ENCODE assay signal across 25 cellular contexts in the genomic region with DNA sequence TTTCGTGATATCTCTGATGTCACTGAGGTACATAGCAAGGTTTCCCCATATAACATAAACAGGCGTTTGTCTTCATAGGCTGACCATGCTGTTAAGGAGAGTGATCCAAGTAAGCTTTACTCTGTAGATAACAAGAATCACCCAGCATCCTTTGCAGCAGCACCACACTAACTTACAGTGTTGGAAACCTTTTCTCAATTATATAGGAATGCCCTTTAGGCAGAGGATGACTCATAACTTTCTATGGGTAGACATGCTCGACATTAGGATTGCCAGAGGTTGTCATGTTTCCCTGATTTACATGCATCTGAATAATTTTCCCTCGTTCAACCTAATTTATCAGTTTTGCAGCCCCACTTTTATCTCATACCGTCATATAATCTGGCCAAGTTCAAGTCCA.
"Had no signal": no experiment of that assay in that cellular context is flagged by ENCODE, and none has a peak within 500 bp of the region (broad histone marks: within the 10 kb centered on the region; RNA-seq: fewer than 3 reads in every experiment).

No MANE protein-coding gene starts in this region.

- H3K4me3 ChIP-seq: cardiac muscle cell, coronary artery, dorsolateral prefrontal cortex, heart left ventricle, lower lobe of right lung, right lobe of liver, thoracic aorta had no signal

- FAIRE-seq: TTC549, urothelium cell line had no signal

- ATAC-seq: activated naive CD4-positive, alpha-beta T cell treated with anti-CD3 and anti-CD28 coated beads, Interleukin-2, amount 50 U/mL, for 72 hours; activated T-cell treated with anti-CD3 and anti-CD28 coated beads, Interleukin-2, amount 50 U/mL, for 72 hours; esophagus mucosa; heart left ventricle; left lobe of liver; lower lobe of right lung; right lobe of liver; stimulated activated naive CD8-positive, alpha-beta T cell treated with anti-CD3 and anti-CD28 coated beads, Interleukin-15, Interleukin-2, amounts not matched to agents 100 U/mL and 50 U/mL, for 24 hours had no signal

- DNase-seq: activated CD4-positive, alpha-beta T cell treated with anti-CD3 and anti-CD28 coated beads for 4 hours; activated CD4-positive, alpha-beta T cell treated with anti-CD3 and anti-CD28 coated beads, Interleukin-2, amount 50 U/mL, for 4 hours; activated naive CD4-positive, alpha-beta T cell; activated T-cell treated with anti-CD3 and anti-CD28 coated beads for 4 hours; activated T-cell treated with anti-CD3 and anti-CD28 coated beads, Interleukin-2, amount 50 U/mL, for 72 hours; cerebellar nuclear complex; dorsolateral prefrontal cortex; effector memory CD4-positive, alpha-beta T cell; foreskin fibroblast; heart left ventricle; lower lobe of right lung; posterior cingulate gyrus; right lobe of liver; stimulated activated CD4-positive, alpha-beta T cell treated with anti-CD3 and anti-CD28 coated beads, Interleukin-4, amount 100 ng/mL, for 1 hour; stimulated activated naive CD8-positive, alpha-beta T cell treated with anti-CD3 and anti-CD28 coated beads, Interleukin-15, Interleukin-2, amounts not matched to agents 100 U/mL and 50 U/mL, for 24 hours; T-helper 9 cell had no signal

- H3K9me3 ChIP-seq: lower lobe of right lung, thoracic aorta had no signal

- H3K4me1 ChIP-seq: heart left ventricle, lower lobe of right lung, right lobe of liver had no signal

- H3K36me3 ChIP-seq: cardiac muscle cell, heart left ventricle, lower lobe of right lung, right lobe of liver, thoracic aorta had no signal

- H3K27ac ChIP-seq: cardiac muscle cell, coronary artery, dorsolateral prefrontal cortex, heart left ventricle, lower lobe of right lung, right lobe of liver, thoracic aorta, VCaP had no signal

- H3K27me3 ChIP-seq: cardiac muscle cell, dorsolateral prefrontal cortex, heart left ventricle, right lobe of liver had no signal
